Comparison of ENCODE assay signal across 13 cellular contexts in genomic region chr19:5125797-5126497, GRCh38.
DNase-seq lines count a peak whose midpoint lies in the region; ATAC-seq and TF ChIP-seq lines count a peak whose summit lies in the region.
"Had no signal": no experiment of that assay in that cellular context is flagged by ENCODE, and none has a peak within 500 bp of the region (broad histone marks: within the 10 kb centered on the region; RNA-seq: fewer than 3 reads in every experiment).

No MANE protein-coding gene starts in this region.

- no peaks in the 10 kb centered on the region for H3K9me3 ChIP-seq in BLaER1
- H3K9me3 ChIP-seq in HUES48 (ENCODE audit: control insufficient read depth, insufficient read depth, low read length): no peaks in the 10 kb centered on the region
- no peaks in the 10 kb centered on the region for H3K9me3 ChIP-seq in upper lobe of right lung

- H3K4me1 ChIP-seq in BLaER1 (peaks cover 99% of the 10 kb centered on the region), HUES48 (ENCODE audit: control insufficient read depth, insufficient read depth, low read length) (peaks cover 43% of the 10 kb centered on the region), upper lobe of right lung (peaks cover 7% of the 10 kb centered on the region)

- H3K36me3 ChIP-seq in BLaER1 (peaks cover 17% of the 10 kb centered on the region; the same call in 1 of the 2 replicates), HUES48 (ENCODE audit: control insufficient read depth, insufficient read depth, low read length) (peaks cover 7% of the 10 kb centered on the region; the same call in 1 of the 2 replicates), upper lobe of right lung (peaks cover 25% of the 10 kb centered on the region)

- H3K27me3 ChIP-seq in BLaER1 (no peaks in the 10 kb centered on the region), HUES48 (ENCODE audit: control insufficient read depth, insufficient read depth, low read length) (no peaks in the 10 kb centered on the region), upper lobe of right lung (no peaks in the 10 kb centered on the region)

- H3K9me3 Mint-ChIP-seq in memory B cell: no peaks in the 10 kb centered on the region
- H3K9me3 Mint-ChIP-seq: activated T-helper 2 cell treated with anti-CD3 and anti-CD28 coated beads, Interferon-gamma antibody, Interleukin-2, Interleukin-4, amounts not matched to agents 10 μg/mL and 5 μg/mL and 100 μg/mL, durations not matched to agents 14 hours and 24 hours and 36 hours had no signal

- peak overlapping the region; percentile 100 for H3K27ac Mint-ChIP-seq in memory B cell
- H3K27ac Mint-ChIP-seq: activated T-helper 2 cell treated with anti-CD3 and anti-CD28 coated beads, Interferon-gamma antibody, Interleukin-2, Interleukin-4, amounts not matched to agents 10 μg/mL and 5 μg/mL and 100 μg/mL, durations not matched to agents 14 hours and 24 hours and 36 hours had no signal

- peaks cover 33% of the 10 kb centered on the region for H3K4me1 Mint-ChIP-seq in memory B cell

- ATAC-seq in memory B cell (ENCODE audit: low read depth) (no peak), GM21737 (IDR thresholded peaks at IDR 0.05; ENCODE audit: unreplicated experiment) (no peak), upper lobe of right lung (no peak)

- peak overlapping the region; percentile 17; the same call in 1 of the 2 replicates for H3K4me3 ChIP-seq in BLaER1
- no peak overlapping the region for H3K4me3 ChIP-seq in HUES48 (ENCODE audit: low read depth, low read length)
- H3K4me3 ChIP-seq in astrocyte of the spinal cord (ENCODE audit: low read depth, low read length): no peak overlapping the region
- H3K4me3 ChIP-seq in upper lobe of right lung: no peak overlapping the region

- H3K27ac ChIP-seq in BLaER1 (peak overlapping the region; percentile 76), HUES48 (ENCODE audit: low read depth, low read length) (peak overlapping the region; percentile 73), upper lobe of right lung (no peak overlapping the region)

- intact Hi-C loops in upper lobe of right lung (cut with DNase I): no loop called here

- TF ChIP-seq CTCF in astrocyte of the spinal cord (IDR thresholded peaks at IDR 0.05; ENCODE audit: low read depth, low read length): no peak
- TF ChIP-seq CTCF in upper lobe of right lung (IDR thresholded peaks at IDR 0.05): no peak

- H4K20me1 ChIP-seq in BLaER1: peaks cover 99% of the 10 kb centered on the region

- H3K4me3 Mint-ChIP-seq in memory B cell: peak overlapping the region; percentile 27

- DNase-seq in astrocyte of the spinal cord (ENCODE audit: low read depth, low spot score): peak; percentile 13
- DNase-seq in memory B cell (ENCODE audit: low spot score in 2 of 2): no peak
- no peak for DNase-seq in COLO668 (lab: John Stamatoyannopoulos, UW; ENCODE audit: unreplicated experiment)
- DNase-seq in upper lobe of right lung: no peak
- DNase-seq in D341Med (ENCODE audit: low spot score): no peak
- DNase-seq: aorta, NCI-H1092 treated with DMSO at 0.1 percent for 48 hours, posterior cingulate gyrus, T1000 had no signal

- H3K27me3 Mint-ChIP-seq in memory B cell: no peaks in the 10 kb centered on the region

- no peaks in the 10 kb centered on the region for H3K36me3 Mint-ChIP-seq in memory B cell

- H3K9ac ChIP-seq in BLaER1 (peak overlapping the region; percentile 34; the same call in 1 of the 2 replicates), HUES48 (ENCODE audit: low read depth, low read length) (no peak overlapping the region)

- in situ Hi-C loops in astrocyte of the spinal cord (cut with HindIII; ENCODE audit: low sequenced_read_pairs): no loop called here

- peak overlapping the region; percentile 85 for H3K4me2 ChIP-seq in BLaER1
